ENCODE assay signal across 29 cellular contexts in the genomic region with DNA sequence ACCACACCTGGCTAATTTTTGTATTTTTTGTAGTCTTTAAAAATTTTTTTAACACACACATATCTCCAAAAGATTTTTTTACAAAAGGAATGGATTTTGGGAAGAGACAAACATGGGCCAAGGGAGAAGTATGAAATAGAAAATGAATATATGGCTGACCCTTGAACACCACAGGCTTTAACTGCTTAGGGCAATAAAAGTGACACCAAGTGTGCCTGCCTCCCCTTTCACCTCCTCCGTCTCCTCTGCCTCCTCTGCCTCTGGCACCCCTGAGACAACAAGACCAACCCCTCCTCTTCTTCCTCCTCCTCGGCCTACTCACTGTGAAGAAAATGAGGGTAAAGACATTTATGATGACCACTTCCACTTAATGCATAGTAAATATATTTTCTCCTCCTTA.
"Had no signal": no experiment of that assay in that cellular context is flagged by ENCODE, and none has a peak within 500 bp of the region (broad histone marks: within the 10 kb centered on the region; RNA-seq: fewer than 3 reads in every experiment).

No MANE protein-coding gene starts in this region.

- H3K27me3 ChIP-seq: ascending aorta, breast epithelium, cardiac muscle cell, esophagus squamous epithelium, gastroesophageal sphincter, heart right ventricle had no signal

- DNase-seq: activated CD4-positive, alpha-beta memory T cell treated with anti-CD3 and anti-CD28 coated beads, Interleukin-2, amount 10 ng/mL, durations not matched to agents 7 days and 5 days; activated CD4-positive, alpha-beta T cell treated with anti-CD3 and anti-CD28 coated beads for 1 hour; activated CD4-positive, alpha-beta T cell treated with anti-CD3 and anti-CD28 coated beads for 4 hours; activated CD4-positive, alpha-beta T cell treated with anti-CD3 and anti-CD28 coated beads, Interleukin-2, amount 10 ng/mL, durations not matched to agents 7 days and 5 days; activated CD4-positive, alpha-beta T cell treated with anti-CD3 and anti-CD28 coated beads, Interleukin-2, amount 50 U/mL, for 4 hours; activated CD8-positive, alpha-beta memory T cell treated with anti-CD3 and anti-CD28 coated beads, Interleukin-2, amount 50 U/mL, for 48 hours; activated gamma-delta T cell; activated naive CD4-positive, alpha-beta T cell; activated naive CD4-positive, alpha-beta T cell treated with anti-CD3 and anti-CD28 coated beads, Interleukin-2, amount 10 ng/mL, durations not matched to agents 7 days and 5 days; activated naive CD8-positive, alpha-beta T cell treated with anti-CD3 and anti-CD28 coated beads, Interleukin-2, amount 10 ng/mL, durations not matched to agents 7 days and 5 days; activated T-cell treated with anti-CD3 and anti-CD28 coated beads for 4 hours; activated T-cell treated with anti-CD3 and anti-CD28 coated beads, Interleukin-2, amount 50 U/mL, for 24 hours; activated T-cell treated with anti-CD3 and anti-CD28 coated beads, Interleukin-2, amount 50 U/mL, for 72 hours; central memory CD4-positive, alpha-beta T cell; cerebellar nuclear complex; cortex of kidney; dermis blood vessel endothelial cell; effector CD4-positive, alpha-beta T cell; effector memory CD8-positive, alpha-beta T cell; esophagus squamous epithelium; heart right ventricle; T-helper 2 cell had no signal

- H3K4me1 ChIP-seq: ascending aorta, breast epithelium, esophagus squamous epithelium, gastroesophageal sphincter, heart right ventricle had no signal

- H3K4me3 Mint-ChIP-seq: activated CD4-positive, alpha-beta memory T cell treated with anti-CD3 and anti-CD28 coated beads, Interleukin-2, amount 10 ng/mL, durations not matched to agents 7 days and 5 days; activated CD4-positive, alpha-beta T cell treated with anti-CD3 and anti-CD28 coated beads, Interleukin-2, amount 10 ng/mL, durations not matched to agents 7 days and 5 days; activated naive CD4-positive, alpha-beta T cell treated with anti-CD3 and anti-CD28 coated beads, Interleukin-2, amount 10 ng/mL, durations not matched to agents 7 days and 5 days; activated naive CD8-positive, alpha-beta T cell treated with anti-CD3 and anti-CD28 coated beads, Interleukin-2, amount 10 ng/mL, durations not matched to agents 7 days and 5 days; activated T-cell treated with anti-CD3 and anti-CD28 coated beads, Interleukin-2, amount 50 U/mL, for 24 hours; activated T-cell treated with anti-CD3 and anti-CD28 coated beads, Interleukin-2, amount 50 U/mL, for 72 hours; brain; effector memory CD8-positive, alpha-beta T cell had no signal

- H3K4me1 Mint-ChIP-seq: brain had no signal

- H3K9me3 Mint-ChIP-seq: activated naive CD4-positive, alpha-beta T cell treated with anti-CD3 and anti-CD28 coated beads, Interleukin-2, amount 10 ng/mL, durations not matched to agents 7 days and 5 days; activated naive CD4-positive, alpha-beta T cell treated with anti-CD3 and anti-CD28 coated beads, Interleukin-2, amount 50 U/mL, for 72 hours; activated T-cell treated with anti-CD3 and anti-CD28 coated beads, Interleukin-2, amount 50 U/mL, for 24 hours; effector memory CD8-positive, alpha-beta T cell had no signal

- ATAC-seq: activated naive CD4-positive, alpha-beta T cell treated with anti-CD3 and anti-CD28 coated beads, Interleukin-2, amount 50 U/mL, for 72 hours; activated T-cell treated with anti-CD3 and anti-CD28 coated beads, Interleukin-2, amount 50 U/mL, for 72 hours; effector memory CD8-positive, alpha-beta T cell; gastroesophageal sphincter; heart right ventricle had no signal

- H3K36me3 ChIP-seq: ascending aorta, breast epithelium, cardiac muscle cell, esophagus squamous epithelium, gastroesophageal sphincter, heart right ventricle had no signal

- H3K9me3 ChIP-seq: ascending aorta, esophagus squamous epithelium had no signal

- H3K27ac ChIP-seq: ascending aorta, breast epithelium, cardiac muscle cell, epithelial cell of prostate, esophagus squamous epithelium, gastroesophageal sphincter, heart right ventricle had no signal

- H3K27ac Mint-ChIP-seq: activated CD4-positive, alpha-beta memory T cell treated with anti-CD3 and anti-CD28 coated beads, Interleukin-2, amount 10 ng/mL, durations not matched to agents 7 days and 5 days; activated CD4-positive, alpha-beta T cell treated with anti-CD3 and anti-CD28 coated beads, Interleukin-2, amount 10 ng/mL, durations not matched to agents 7 days and 5 days; activated naive CD4-positive, alpha-beta T cell treated with anti-CD3 and anti-CD28 coated beads, Interleukin-2, amount 10 ng/mL, durations not matched to agents 7 days and 5 days; activated naive CD4-positive, alpha-beta T cell treated with anti-CD3 and anti-CD28 coated beads, Interleukin-2, amount 50 U/mL, for 72 hours; activated naive CD8-positive, alpha-beta T cell treated with anti-CD3 and anti-CD28 coated beads, Interleukin-2, amount 10 ng/mL, durations not matched to agents 7 days and 5 days; activated T-cell treated with anti-CD3 and anti-CD28 coated beads, Interleukin-2, amount 50 U/mL, for 24 hours; activated T-cell treated with anti-CD3 and anti-CD28 coated beads, Interleukin-2, amount 50 U/mL, for 72 hours; brain; effector memory CD8-positive, alpha-beta T cell had no signal

- H3K4me3 ChIP-seq: ascending aorta, breast epithelium, cardiac muscle cell, esophagus squamous epithelium, gastroesophageal sphincter, heart right ventricle had no signal

- H3K27me3 Mint-ChIP-seq: activated T-cell treated with anti-CD3 and anti-CD28 coated beads, Interleukin-2, amount 50 U/mL, for 24 hours; brain had no signal

- H3K36me3 Mint-ChIP-seq: activated naive CD4-positive, alpha-beta T cell treated with anti-CD3 and anti-CD28 coated beads, Interleukin-2, amount 50 U/mL, for 72 hours; activated naive CD8-positive, alpha-beta T cell treated with anti-CD3 and anti-CD28 coated beads, Interleukin-2, amount 10 ng/mL, durations not matched to agents 7 days and 5 days; brain had no signal
